ENCODE assay signal across 16 cellular contexts in genomic region chr5:136619556-136619955, GRCh38.
DNase-seq lines count a peak whose midpoint lies in the region; ATAC-seq and TF ChIP-seq lines count a peak whose summit lies in the region.
"Had no signal": no experiment of that assay in that cellular context is flagged by ENCODE, and none has a peak within 500 bp of the region (broad histone marks: within the 10 kb centered on the region; RNA-seq: fewer than 3 reads in every experiment).

No MANE protein-coding gene starts in this region.

- H3K9me2 ChIP-seq in Loucy (replicated peaks; ENCODE audit: low read depth, low read length) = no peaks in the 10 kb centered on the region

- no peaks in the 10 kb centered on the region; the same call in 1 of the 2 replicates for H3F3A ChIP-seq in Loucy (ENCODE audit: low read depth)

- no peaks in the 10 kb centered on the region for H4K20me1 ChIP-seq in BLaER1 treated with 17β-estradiol and CSF1 and Interleukin-3, amounts not matched to agents 10 nM and 100 nM
- H4K20me1 ChIP-seq in Loucy (ENCODE audit: insufficient read depth, low read length, poor library complexity, severe bottlenecking) = no peaks in the 10 kb centered on the region

- peak overlapping the region in 10 of 11 experiments; percentile 12 to 72 (median 40); a peak in 17 of 22 replicates for H3K4me2 ChIP-seq in BLaER1 treated with 17β-estradiol and CSF1 and Interleukin-3, amounts not matched to agents 10 nM and 100 nM
- peak overlapping the region; percentile 62 for H3K4me2 ChIP-seq in Loucy (ENCODE audit: low read depth, low read length, poor library complexity, severe bottlenecking)
- H3K4me2 ChIP-seq: A549 had no signal

- no peaks in the 10 kb centered on the region for H3K36me3 ChIP-seq in BLaER1 treated with 17β-estradiol and CSF1 and Interleukin-3, amounts not matched to agents 10 nM and 100 nM
- no peaks in the 10 kb centered on the region for H3K36me3 ChIP-seq in Loucy (ENCODE audit: insufficient read depth, low read length)
- no peaks in the 10 kb centered on the region for H3K36me3 ChIP-seq in brain microvascular endothelial cell (replicated peaks)

- H3K4me3 ChIP-seq in BLaER1 treated with 17β-estradiol and CSF1 and Interleukin-3, amounts not matched to agents 10 nM and 100 nM = no peak overlapping the region
- H3K4me3 ChIP-seq in Loucy (ENCODE audit: low read length, poor library complexity, severe bottlenecking) = peak overlapping the region; percentile 7
- H3K4me3 ChIP-seq in brain microvascular endothelial cell (ENCODE audit: low read depth, low read length) = no peak overlapping the region
- H3K4me3 ChIP-seq: A549, SK-N-MC had no signal

- TF ChIP-seq CTCF in Loucy (conservative IDR thresholded peaks at IDR 0.05; ENCODE audit: low read length) (no peak), brain microvascular endothelial cell (IDR thresholded peaks at IDR 0.05; ENCODE audit: low read depth, low read length, missing control alignments) (no peak), omental fat pad (IDR thresholded peaks at IDR 0.05) (no peak)

- in situ Hi-C loops in brain microvascular endothelial cell (cut with HindIII; ENCODE audit: low pct_ligation_motif_present, low sequenced_read_pairs) = no loop called here

- ATAC-seq in omental fat pad (ENCODE audit: low FRiP score) = no peak
- ATAC-seq: A549 had no signal

- no peak for DNase-seq in brain microvascular endothelial cell
- peak; percentile 5 to 14 for DNase-seq in lung microvascular endothelial cell (ENCODE audit: low read depth in 2 of 2)
- no peak for DNase-seq in LoVo (ENCODE audit: low spot score)
- no peak for DNase-seq in omental fat pad (ENCODE audit: low spot score)
- no peak for DNase-seq in germinal center (ENCODE audit: low spot score)
- DNase-seq in activated effector memory CD4-positive, alpha-beta T cell treated with anti-CD3 and anti-CD28 coated beads, Interleukin-2, amount 50 U/mL, for 16 hours = no peak
- DNase-seq: C1 segment of cervical spinal cord, DMS79, NCI-H1105, NCI-H1694, NCI-H526 treated with DMSO at 0.1 percent for 48 hours, SHP77 had no signal

- no peak overlapping the region for H3K9ac ChIP-seq in BLaER1 treated with 17β-estradiol and CSF1 and Interleukin-3, amounts not matched to agents 10 nM and 100 nM
- peak overlapping the region; percentile 13 for H3K9ac ChIP-seq in Loucy (ENCODE audit: low read depth, low read length, poor library complexity, severe bottlenecking)

- peak overlapping the region in 2 of 11 experiments; percentile 58 to 59; a peak in 4 of 22 replicates for H3K27ac ChIP-seq in BLaER1 treated with 17β-estradiol and CSF1 and Interleukin-3, amounts not matched to agents 10 nM and 100 nM
- H3K27ac ChIP-seq in brain microvascular endothelial cell = peak overlapping the region; percentile 37
- H3K27ac ChIP-seq: A549, SK-N-MC had no signal

- H3K27me3 ChIP-seq in BLaER1 treated with 17β-estradiol and CSF1 and Interleukin-3, amounts not matched to agents 10 nM and 100 nM = no peaks in the 10 kb centered on the region
- H3K27me3 ChIP-seq in Loucy (ENCODE audit: insufficient read depth, low read length, poor library complexity, severe bottlenecking) (no peaks in the 10 kb centered on the region), brain microvascular endothelial cell (replicated peaks) (no peaks in the 10 kb centered on the region)

- H3K4me1 ChIP-seq in BLaER1 treated with 17β-estradiol and CSF1 and Interleukin-3, amounts not matched to agents 10 nM and 100 nM = peaks cover 24 to 65% (median 40%) of the 10 kb centered on the region in 10 experiments
- peaks cover 68% of the 10 kb centered on the region for H3K4me1 ChIP-seq in Loucy (ENCODE audit: insufficient read depth, low read length, poor library complexity, severe bottlenecking)
- H3K4me1 ChIP-seq: A549 had no signal

- no peaks in the 10 kb centered on the region for H3K79me2 ChIP-seq in Loucy (ENCODE audit: insufficient read depth, low read length)

- H3K9me3 ChIP-seq in BLaER1 treated with 17β-estradiol and CSF1 and Interleukin-3, amounts not matched to agents 10 nM and 100 nM (replicated peaks in 1 of 11) = no peaks in the 10 kb centered on the region
- H3K9me3 ChIP-seq in Loucy (ENCODE audit: insufficient read depth, low read depth, low read length) = no peaks in the 10 kb centered on the region
- H3K9me3 ChIP-seq: A549 had no signal

- H2AFZ ChIP-seq in Loucy (ENCODE audit: low read length) = 0 out of 2 replicates have a peak overlapping the region, but pooled peaks have one; percentile 18

Comparison
In these comparisons a context has a peak if more than half of its experiments do, and no peak if none do; other contexts are left out.
1. DNase-seq: peak in lung microvascular endothelial cell (2 of 2); none in brain microvascular endothelial cell (single experiment), LoVo (single experiment), omental fat pad (single experiment), germinal center (single experiment) and activated effector memory CD4-positive, alpha-beta T cell treated with anti-CD3 and anti-CD28 coated beads, Interleukin-2, amount 50 U/mL, for 16 hours (single experiment).